8 cellular contexts compared by ENCODE assay signal in the genomic region with DNA sequence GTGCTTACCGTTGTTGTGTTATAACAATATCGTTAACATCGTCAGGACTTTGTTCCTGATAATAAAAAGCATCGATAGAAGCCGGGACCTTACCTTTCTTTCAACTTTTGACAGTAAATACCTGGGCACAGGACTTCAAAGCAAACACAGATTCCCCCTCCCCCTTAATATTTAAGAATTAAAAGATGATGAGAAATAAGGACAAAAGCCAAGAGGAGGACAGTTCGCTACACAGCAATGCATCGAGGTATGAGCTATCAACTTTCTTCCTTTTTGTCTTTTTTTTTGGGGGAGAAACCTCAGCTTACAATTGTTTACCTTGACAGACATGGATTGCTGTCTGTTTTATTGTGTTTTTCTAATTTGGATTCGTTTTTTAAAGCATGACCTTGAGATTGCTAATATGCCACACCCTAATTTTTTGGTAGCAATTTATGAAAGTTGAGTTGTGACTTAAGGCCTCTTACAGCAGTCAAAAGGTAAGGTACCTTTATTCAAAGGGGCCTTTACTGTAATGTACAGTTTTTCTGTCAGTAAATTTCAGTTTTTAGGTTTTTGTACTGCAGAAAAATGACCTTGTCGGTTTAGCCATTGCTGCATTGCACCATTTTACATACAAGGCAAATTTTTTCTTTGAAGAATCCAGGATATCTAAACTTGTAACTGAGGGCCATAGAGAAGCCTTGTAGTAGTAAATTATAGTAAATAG. TPM values are rescaled to one million over a fixed set of nuclear protein-coding genes. Genes with fewer than 3 reads are reported as not detected.
DNase-seq lines count a peak whose midpoint lies in the region; ATAC-seq and TF ChIP-seq lines count a peak whose summit lies in the region.

No MANE protein-coding gene starts in this region.

- ATAC-seq in right cardiac atrium = no peak

- H3K9me3 ChIP-seq in WERI-Rb-1 (ENCODE audit: severe bottlenecking) (no peaks in the 10 kb centered on the region), right cardiac atrium (ENCODE audit: control insufficient read depth, low read length) (no peaks in the 10 kb centered on the region), smooth muscle cell (replicated peaks; ENCODE audit: low read depth) (no peaks in the 10 kb centered on the region)

- H4K20me1 ChIP-seq in smooth muscle cell (ENCODE audit: low read depth) = peaks cover 4% of the 10 kb centered on the region

- H3K9me3 Mint-ChIP-seq in activated CD4-positive, alpha-beta T cell treated with anti-CD3 and anti-CD28 coated beads, Interleukin-2, amount 10 ng/mL, durations not matched to agents 24 days and 14 days = peaks cover 12% of the 10 kb centered on the region

- peaks cover 55% of the 10 kb centered on the region for H3F3A ChIP-seq in smooth muscle cell (ENCODE audit: low read depth)

- no peak overlapping the region for H2AFZ ChIP-seq in smooth muscle cell (ENCODE audit: low read depth)

- no peaks in the 10 kb centered on the region for H3K27me3 Mint-ChIP-seq in activated CD4-positive, alpha-beta T cell treated with anti-CD3 and anti-CD28 coated beads, Interleukin-2, amount 10 ng/mL, durations not matched to agents 24 days and 14 days

- H3K4me1 Mint-ChIP-seq in activated CD4-positive, alpha-beta T cell treated with anti-CD3 and anti-CD28 coated beads, Interleukin-2, amount 10 ng/mL, durations not matched to agents 24 days and 14 days = peaks cover 51% of the 10 kb centered on the region

- H3K36me3 ChIP-seq in WERI-Rb-1 = peaks cover 48% of the 10 kb centered on the region
- H3K36me3 ChIP-seq in smooth muscle cell (ENCODE audit: low read depth) = no peaks in the 10 kb centered on the region

- H3K36me3 Mint-ChIP-seq in activated CD4-positive, alpha-beta T cell treated with anti-CD3 and anti-CD28 coated beads, Interleukin-2, amount 10 ng/mL, durations not matched to agents 24 days and 14 days (ENCODE audit: low read depth) = peaks cover 68% of the 10 kb centered on the region

- H3K27ac Mint-ChIP-seq in activated CD4-positive, alpha-beta T cell treated with anti-CD3 and anti-CD28 coated beads, Interleukin-2, amount 10 ng/mL, durations not matched to agents 24 days and 14 days = peak overlapping the region; percentile 98

- TF ChIP-seq CTCF in WERI-Rb-1 (IDR thresholded peaks at IDR 0.05; ENCODE audit: low read depth, low read length) = no peak
- no peak for TF ChIP-seq CTCF in smooth muscle cell (IDR thresholded peaks at IDR 0.05; ENCODE audit: borderline replicate concordance, insufficient read depth, poor library complexity, severe bottlenecking)

- H3K9ac ChIP-seq in smooth muscle cell (ENCODE audit: low read depth) = peak overlapping the region; percentile 97

- H3K79me2 ChIP-seq in smooth muscle cell (ENCODE audit: low read depth) = peaks cover 96% of the 10 kb centered on the region

- peak; percentile 58 for DNase-seq in activated CD4-positive, alpha-beta T cell treated with anti-CD3 and anti-CD28 coated beads, Interleukin-2, amount 10 ng/mL, durations not matched to agents 24 days and 14 days
- no peak for DNase-seq in activated CD4-positive, alpha-beta T cell treated with anti-CD3 and anti-CD28 coated beads for 1 hour
- DNase-seq in WERI-Rb-1 (no peak), right cardiac atrium (no peak), smooth muscle cell (lab: John Stamatoyannopoulos, UW; ENCODE audit: unreplicated experiment) (no peak), NCI-H1436 treated with DMSO at 0.1 percent for 48 hours (lab: John Stamatoyannopoulos, UW) (no peak), NCI-H510A treated with DMSO at 0.1 percent for 48 hours (lab: John Stamatoyannopoulos, UW) (no peak)
- DNase-seq in stimulated activated CD4-positive, alpha-beta T cell treated with anti-CD3 and anti-CD28 coated beads, Interleukin-4, amount 100 ng/mL, for 4 hours = no peak

- H3K27ac ChIP-seq in WERI-Rb-1 (peak overlapping the region; percentile 99), right cardiac atrium (ENCODE audit: low read length) (peak overlapping the region; percentile 45), smooth muscle cell (ENCODE audit: low read depth) (peak overlapping the region; percentile 100)

- intact Hi-C loops in activated CD4-positive, alpha-beta T cell treated with anti-CD3 and anti-CD28 coated beads, Interleukin-2, amount 10 ng/mL, durations not matched to agents 24 days and 14 days (cut with micrococcal nuclease) = loop anchor here (2.0 kb wide), 1 partner anchor 14 kb away; no protein-coding TSS in a partner anchor
- intact Hi-C loops in right cardiac atrium (cut with DNase I) = no loop called here

- H3K4me2 ChIP-seq in smooth muscle cell = peak overlapping the region; percentile 98

- peak overlapping the region; percentile 95 for H3K4me3 Mint-ChIP-seq in activated CD4-positive, alpha-beta T cell treated with anti-CD3 and anti-CD28 coated beads, Interleukin-2, amount 10 ng/mL, durations not matched to agents 24 days and 14 days

- H3K27me3 ChIP-seq in WERI-Rb-1 (ENCODE audit: insufficient read depth, low read depth, severe bottlenecking) (no peaks in the 10 kb centered on the region), right cardiac atrium (ENCODE audit: control insufficient read depth, insufficient read depth) (no peaks in the 10 kb centered on the region), smooth muscle cell (ENCODE audit: low read depth) (no peaks in the 10 kb centered on the region)

- H3K4me1 ChIP-seq in right cardiac atrium (ENCODE audit: control insufficient read depth, insufficient read depth, low read length) (no peaks in the 10 kb centered on the region), smooth muscle cell (ENCODE audit: low read depth) (peaks cover 28% of the 10 kb centered on the region)

- 0% methylated on average over 9 of the region's 9 CpGs for WGBS in right cardiac atrium
- WGBS in smooth muscle cell (ENCODE audit: low lambda C conversion rate) = 2% methylated on average over 9 of the region's 9 CpGs

- H3K4me3 ChIP-seq in WERI-Rb-1 (ENCODE audit: low read depth, low read length) (peak overlapping the region; percentile 80), right cardiac atrium (ENCODE audit: low read length) (peak overlapping the region; percentile 100), smooth muscle cell (peak overlapping the region; percentile 93)

RNA-seq across cellular contexts. Expression of gene CHD2, which starts 1.1 kb away (rescaled TPM):
- 105 and 111 TPM in 2 replicates for total RNA-seq in activated CD4-positive, alpha-beta T cell treated with anti-CD3 and anti-CD28 coated beads, Interleukin-2, amount 10 ng/mL, durations not matched to agents 24 days and 14 days
- total RNA-seq in right cardiac atrium (10 to 100 TPM; 62.7 to 83.6 (median 65.1) TPM), smooth muscle cell (99.2 and 132 TPM in 2 replicates)
- polyA plus RNA-seq in right cardiac atrium (28.4 TPM), smooth muscle cell (64.4 and 81.6 TPM in 2 replicates)

Comparison
In these comparisons a context has a peak if more than half of its experiments do, and no peak if none do; other contexts are left out.
1. H3K27ac ChIP-seq: peak in every context shown above with its lines; median percentile 100 in smooth muscle cell; 99 in WERI-Rb-1; 45 in right cardiac atrium.